Comparison of ENCODE assay signal across 26 cellular contexts in genomic region chr4:54395013-54395527, GRCh38.
"Had no signal": no experiment of that assay in that cellular context is flagged by ENCODE, and none has a peak within 500 bp of the region (broad histone marks: within the 10 kb centered on the region; RNA-seq: fewer than 3 reads in every experiment).

No MANE protein-coding gene starts in this region.

- H3K4me3 ChIP-seq: ascending aorta, cardiac muscle cell, coronary artery, dorsolateral prefrontal cortex, gastrocnemius medialis, psoas muscle, spleen, upper lobe of left lung had no signal

- H3K36me3 ChIP-seq: ascending aorta, cardiac muscle cell, gastrocnemius medialis, spleen, upper lobe of left lung, WERI-Rb-1 had no signal

- H3K9ac ChIP-seq: parathyroid adenoma had no signal

- H3K27ac ChIP-seq: ascending aorta, cardiac muscle cell, coronary artery, dorsolateral prefrontal cortex, gastrocnemius medialis, parathyroid adenoma, psoas muscle, spleen, upper lobe of left lung, WERI-Rb-1 had no signal

- H3K79me2 ChIP-seq: parathyroid adenoma had no signal

- ATAC-seq: activated CD4-positive, CD25-positive, alpha-beta regulatory T cell treated with anti-CD3 and anti-CD28 coated beads, Interleukin-2, amount 50 U/mL, for 24 hours; gastrocnemius medialis; left ventricle myocardium superior; psoas muscle had no signal

- DNase-seq: activated CD4-positive, alpha-beta memory T cell treated with anti-CD3 and anti-CD28 coated beads for 36 hours; activated CD4-positive, alpha-beta T cell treated with anti-CD3 and anti-CD28 coated beads for 48 hours; activated CD8-positive, alpha-beta memory T cell treated with anti-CD3 and anti-CD28 coated beads, Interleukin-2, amount 50 U/mL, for 4 hours; activated gamma-delta T cell; activated naive CD4-positive, alpha-beta T cell treated with anti-CD3 and anti-CD28 coated beads, Interleukin-2, amount 10 ng/mL, durations not matched to agents 7 days and 5 days; activated naive CD8-positive, alpha-beta T cell treated with anti-CD3 and anti-CD28 coated beads, Interleukin-2, amount 10 ng/mL, durations not matched to agents 7 days and 5 days; activated T-cell treated with anti-CD3 and anti-CD28 coated beads, Interleukin-2, amount 50 U/mL, for 1 hour; dorsolateral prefrontal cortex; effector memory CD4-positive, alpha-beta T cell; gastrocnemius medialis; glutamatergic neuron; islet precursor cell; left ventricle myocardium superior; naive B cell; nucleus accumbens; psoas muscle; spleen; substantia nigra; T-helper 2 cell; upper lobe of left lung; WERI-Rb-1 had no signal

- H3K9me3 ChIP-seq: ascending aorta, gastrocnemius medialis, psoas muscle, spleen, upper lobe of left lung had no signal

- H2AFZ ChIP-seq: parathyroid adenoma had no signal

- H3K4me1 ChIP-seq: gastrocnemius medialis, parathyroid adenoma had no signal

- H3K27me3 ChIP-seq: ascending aorta, cardiac muscle cell, gastrocnemius medialis, spleen, upper lobe of left lung had no signal
